ENCODE assay signal across 8 cellular contexts in genomic region chr5:178859625-178860521, GRCh38. TPM values are rescaled to one million over a fixed set of nuclear protein-coding genes. Genes with fewer than 3 reads are reported as not detected.
DNase-seq lines count a peak whose midpoint lies in the region; ATAC-seq and TF ChIP-seq lines count a peak whose summit lies in the region.

Gene ZNF354B, plus strand, starts transcription at chr5:178859953. Its CDS starts 1,095 bp downstream, at chr5:178861048.

- peaks cover 0 to 2% of the 10 kb centered on the region in 2 experiments for H3K9me3 ChIP-seq in CD4-positive, CD25-positive, alpha-beta regulatory T cell (ENCODE audit: control insufficient read depth in 2 of 2, low read length in 2 of 2)
- no peaks in the 10 kb centered on the region for H3K9me3 ChIP-seq in ectodermal cell (ENCODE audit: control insufficient read depth, low read length)
- H3K9me3 ChIP-seq in lower lobe of right lung, result no peaks in the 10 kb centered on the region

- peaks cover 19 to 28% (median 23%) of the 10 kb centered on the region in 4 donors for H3K4me1 Mint-ChIP-seq in CD4-positive, CD25-positive, alpha-beta regulatory T cell
- peaks cover 29% of the 10 kb centered on the region for H3K4me1 Mint-ChIP-seq in activated CD8-positive, alpha-beta T cell treated with anti-CD3 and anti-CD28 coated beads for 36 hours (ENCODE audit: low read depth)

- intact Hi-C loops in activated CD8-positive, alpha-beta T cell treated with anti-CD3 and anti-CD28 coated beads for 36 hours (cut with micrococcal nuclease), result loop anchor here (5.0 kb wide), 1 partner anchor 128 kb away; the partner anchor contains the start of gene ZNF354A
- intact Hi-C loops in lower lobe of right lung (cut with DNase I), result no loop called here

- WGBS in ectodermal cell, 2 experiments, result 3% methylated on average over 85 to 86 of the region's 86 CpGs

- peak within 1 kb of the TSS; percentile 87 to 91 (median 90) for H3K27ac Mint-ChIP-seq in CD4-positive, CD25-positive, alpha-beta regulatory T cell
- peak within 1 kb of the TSS; percentile 83 for H3K27ac Mint-ChIP-seq in activated CD8-positive, alpha-beta T cell treated with anti-CD3 and anti-CD28 coated beads for 36 hours

- CTCF ChIA-PET in activated CD8-positive, alpha-beta T cell treated with anti-CD3 and anti-CD28 coated beads for 36 hours (lab: Charles Lee), result interaction anchor here (0.6 to 2.1 kb wide), 3 partner anchors 23 to 418 kb away, joined by 3 to 12 read pairs (median 5); partner anchors contain the start of gene ZNF354A

- peaks cover 19% of the 10 kb centered on the region for H3K36me3 Mint-ChIP-seq in CD4-positive, CD25-positive, alpha-beta regulatory T cell
- H3K36me3 Mint-ChIP-seq in activated CD8-positive, alpha-beta T cell treated with anti-CD3 and anti-CD28 coated beads for 36 hours (ENCODE audit: low read depth), result peaks cover 22% of the 10 kb centered on the region

- peak; percentile 13 for TF ChIP-seq CTCF in activated CD8-positive, alpha-beta T cell treated with anti-CD3 and anti-CD28 coated beads for 36 hours (IDR thresholded peaks at IDR 0.05)
- TF ChIP-seq CTCF in lower lobe of right lung (IDR thresholded peaks at IDR 0.05), result peak; percentile 23

- ATAC-seq in CD4-positive, CD25-positive, alpha-beta regulatory T cell (ENCODE audit: low read depth in 2 of 2), result peak; percentile 92 to 98
- ATAC-seq in GM19397 (IDR thresholded peaks at IDR 0.05; ENCODE audit: unreplicated experiment) (peak; percentile 97), HG03565 (IDR thresholded peaks at IDR 0.05; ENCODE audit: unreplicated experiment) (peak; percentile 98), lower lobe of right lung (peak; percentile 98 to 99)
- peak; percentile 99 for ATAC-seq in activated CD8-positive, alpha-beta T cell treated with anti-CD3 and anti-CD28 coated beads for 36 hours

- POLR2A ChIA-PET in activated CD8-positive, alpha-beta T cell treated with anti-CD3 and anti-CD28 coated beads for 36 hours (lab: Charles Lee), result interaction anchor here (0.7 to 1.0 kb wide), 2 partner anchors 200 to 254 kb away, joined by 3 read pairs; partner anchors contain the start of gene ZNF354C

- H3K4me3 Mint-ChIP-seq in CD4-positive, CD25-positive, alpha-beta regulatory T cell, result peak within 1 kb of the TSS; percentile 87 to 95 (median 92)
- peak within 1 kb of the TSS; percentile 85 for H3K4me3 Mint-ChIP-seq in activated CD8-positive, alpha-beta T cell treated with anti-CD3 and anti-CD28 coated beads for 36 hours

- no peaks in the 10 kb centered on the region for H3K27me3 Mint-ChIP-seq in CD4-positive, CD25-positive, alpha-beta regulatory T cell
- H3K27me3 Mint-ChIP-seq in activated CD8-positive, alpha-beta T cell treated with anti-CD3 and anti-CD28 coated beads for 36 hours, result no peaks in the 10 kb centered on the region

- H3K27ac ChIP-seq in CD4-positive, CD25-positive, alpha-beta regulatory T cell (ENCODE audit: insufficient read depth, low read length, poor library complexity, severe bottlenecking), result peak within 1 kb of the TSS; percentile 51
- H3K27ac ChIP-seq in ectodermal cell (ENCODE audit: insufficient read depth, low read depth, low read length, poor library complexity, severe bottlenecking) (no peak within 1 kb of the TSS), lower lobe of right lung (peak within 1 kb of the TSS; percentile 85)

- H3K9me3 Mint-ChIP-seq in CD4-positive, CD25-positive, alpha-beta regulatory T cell, result no peaks in the 10 kb centered on the region
- H3K9me3 Mint-ChIP-seq in activated CD8-positive, alpha-beta T cell treated with anti-CD3 and anti-CD28 coated beads for 36 hours, result no peaks in the 10 kb centered on the region

- DNase-seq in CD4-positive, CD25-positive, alpha-beta regulatory T cell, result peak; percentile 75 to 92 (median 81)
- DNase-seq in NCI-H82 (lab: John Stamatoyannopoulos, UW), result peak; percentile 94
- DNase-seq in activated CD8-positive, alpha-beta T cell treated with anti-CD3 and anti-CD28 coated beads for 36 hours, result peak; percentile 91
- peak; percentile 95 for DNase-seq in lower lobe of right lung
- peak; percentile 54 to 67 (median 59) for DNase-seq in stimulated activated CD4-positive, alpha-beta T cell treated with anti-CD3 and anti-CD28 coated beads, TNF-alpha, amount 100 ng/mL, for 1 hour (ENCODE audit: low read depth in 3 of 3, low spot score in 1 of 3)

- H3K36me3 ChIP-seq in CD4-positive, CD25-positive, alpha-beta regulatory T cell (ENCODE audit: control insufficient read depth, insufficient read depth, low read length), result peaks cover 10% of the 10 kb centered on the region
- H3K36me3 ChIP-seq in ectodermal cell (ENCODE audit: control insufficient read depth, insufficient read depth, low read length) (no peaks in the 10 kb centered on the region), lower lobe of right lung (peaks cover 11% of the 10 kb centered on the region)

- peaks cover 13% of the 10 kb centered on the region for H3K4me1 ChIP-seq in CD4-positive, CD25-positive, alpha-beta regulatory T cell (ENCODE audit: control insufficient read depth, insufficient read depth, low read length, poor library complexity, severe bottlenecking)
- H3K4me1 ChIP-seq in ectodermal cell (ENCODE audit: control insufficient read depth, insufficient read depth, low read length), result no peaks in the 10 kb centered on the region
- peaks cover 17% of the 10 kb centered on the region for H3K4me1 ChIP-seq in lower lobe of right lung

- H3K4me3 ChIP-seq in CD4-positive, CD25-positive, alpha-beta regulatory T cell (ENCODE audit: low read depth, low read length), result peak within 1 kb of the TSS; percentile 71
- H3K4me3 ChIP-seq in ectodermal cell (ENCODE audit: insufficient read depth, low read depth, low read length), result peak within 1 kb of the TSS; percentile 71
- H3K4me3 ChIP-seq in lower lobe of right lung, result peak within 1 kb of the TSS; percentile 90

- H3K27me3 ChIP-seq in CD4-positive, CD25-positive, alpha-beta regulatory T cell (ENCODE audit: control insufficient read depth, insufficient read depth, low read length), result no peaks in the 10 kb centered on the region
- H3K27me3 ChIP-seq in ectodermal cell (ENCODE audit: control insufficient read depth, insufficient read depth, low read length, poor library complexity, severe bottlenecking), result no peaks in the 10 kb centered on the region
- H3K27me3 ChIP-seq in lower lobe of right lung (ENCODE audit: low read depth), result no peaks in the 10 kb centered on the region

RNA-seq across cellular contexts. Expression of gene ZNF354B, which starts in this region (rescaled TPM):
- total RNA-seq in CD4-positive, CD25-positive, alpha-beta regulatory T cell, result 11.8 TPM
- polyA plus RNA-seq in CD4-positive, CD25-positive, alpha-beta regulatory T cell, result 1 to 10 TPM; 2.1 to 4.0 (median 2.3) TPM
- total RNA-seq in activated CD8-positive, alpha-beta T cell treated with anti-CD3 and anti-CD28 coated beads for 36 hours, result 1 to 10 TPM; 7.1 to 8.4 TPM
- 19.4 TPM for polyA plus RNA-seq in ectodermal cell (2013, experiment 1 of 4)
- polyA plus RNA-seq in ectodermal cell (2013, experiment 2 of 4), result 18.1 TPM
- 19.8 TPM for polyA plus RNA-seq in ectodermal cell (2013, experiment 3 of 4)
- polyA plus RNA-seq in ectodermal cell (2013, experiment 4 of 4), result 19.5 TPM
- 15.0 TPM for total RNA-seq in lower lobe of right lung
